ENCODE assay signal across 8 cellular contexts in genomic region chr6:2738373-2738979, GRCh38. TPM values are rescaled to one million over a fixed set of nuclear protein-coding genes. Genes with fewer than 3 reads are reported as not detected.
DNase-seq lines count a peak whose midpoint lies in the region; ATAC-seq and TF ChIP-seq lines count a peak whose summit lies in the region.

No MANE protein-coding gene starts in this region.

- POLR2A ChIA-PET in IMR-90 (lab: Charles Lee; ENCODE audit: unreplicated experiment): no interaction called here

- H3K4ac ChIP-seq in IMR-90 (ENCODE audit: low read depth, low read length): no peak overlapping the region

- no peak overlapping the region for H2BK5ac ChIP-seq in IMR-90 (ENCODE audit: low read depth, low read length, poor library complexity, severe bottlenecking)

- H2AK5ac ChIP-seq in IMR-90 (ENCODE audit: low read depth, low read length): no peak overlapping the region

- ATAC-seq in IMR-90 (ENCODE audit: low read depth) (peak; percentile 78), HG03175 (IDR thresholded peaks at IDR 0.05; ENCODE audit: unreplicated experiment) (no peak)

- peak overlapping the region; percentile 16 for H2AFZ ChIP-seq in IMR-90 (replicated peaks; ENCODE audit: low read length, poor library complexity)

- TF ChIP-seq CTCF in IMR-90 (conservative IDR thresholded peaks at IDR 0.05; ENCODE audit: low read depth, low read length) (peak; percentile 92), adrenal gland (IDR thresholded peaks at IDR 0.05) (peak; percentile 42 to 72 (median 70))

- H3K4me2 ChIP-seq in IMR-90 (ENCODE audit: low read depth, low read length): no peak overlapping the region

- H3K23ac ChIP-seq in IMR-90 (ENCODE audit: low read depth, low read length): no peak overlapping the region

- H3K4me3 ChIP-seq in IMR-90 (ENCODE audit: insufficient read depth, low read depth, low read length): no peak overlapping the region
- no peak overlapping the region for H3K4me3 ChIP-seq in adrenal gland

- H3K9me3 ChIP-seq in IMR-90 (ENCODE audit: control insufficient read depth, insufficient read depth, low read length) (no peaks in the 10 kb centered on the region), adrenal gland (replicated peaks in 1 of 3) (no peaks in the 10 kb centered on the region)

- peaks cover 3% of the 10 kb centered on the region; the same call in 1 of the 2 replicates for H3K9me1 ChIP-seq in IMR-90 (ENCODE audit: insufficient read depth, low read length)

- H3K79me1 ChIP-seq in IMR-90 (ENCODE audit: low read depth in 1 of 2, low read length in 2 of 2): no peaks in the 10 kb centered on the region

- H4K5ac ChIP-seq in IMR-90 (ENCODE audit: low read depth, low read length): no peak overlapping the region

- no peak overlapping the region for H3K56ac ChIP-seq in IMR-90 (ENCODE audit: extremely low read depth, insufficient read depth, low read length)

- H3K14ac ChIP-seq in IMR-90 (replicated peaks; ENCODE audit: low read depth, low read length): no peak overlapping the region

- no peaks in the 10 kb centered on the region for H4K20me1 ChIP-seq in IMR-90 (ENCODE audit: insufficient read depth, low read length)

- H3K4me1 ChIP-seq in IMR-90 (ENCODE audit: control insufficient read depth, insufficient read depth, low read length): peaks cover 11% of the 10 kb centered on the region; the same call in 1 of the 2 replicates
- no peaks in the 10 kb centered on the region for H3K4me1 ChIP-seq in adrenal gland (replicated peaks in 1 of 2)

- CTCF ChIA-PET in IMR-90 (lab: Yijun Ruan, JAX): interaction anchor here (0.5 to 2.4 kb wide), 13 partner anchors 11 to 1229 kb away, joined by 3 to 29 read pairs (median 4); partner anchors contain the start of genes MYLK4 and WRNIP1

- no peak overlapping the region for H3K18ac ChIP-seq in IMR-90 (ENCODE audit: low read depth, low read length)

- peak; percentile 94 for TF ChIP-seq RAD21 in IMR-90 (IDR thresholded peaks at IDR 0.05; ENCODE audit: low read length)

- WGBS in IMR-90 (ENCODE audit: extremely low coverage in 2 of 2, insufficient read length in 1 of 2), 2 experiments: no CpG with 5 or more reads among the region's 5 CpGs
- WGBS in adrenal gland, 4 donors: 19 to 32% (median 28%) methylated on average over 5 of the region's 5 CpGs

- H3K27ac ChIP-seq in IMR-90 (ENCODE audit: insufficient read depth, low read length) (no peak overlapping the region), adrenal gland (no peak overlapping the region)

- no TSS peak for BruUV-seq in IMR-90 (replicated peaks; lab: Mats Ljungman, UMichigan)

- TF ChIP-seq POLR2A in IMR-90 (IDR thresholded peaks at IDR 0.05; ENCODE audit: low read depth, low read length): no peak
- TF ChIP-seq POLR2A in adrenal gland (IDR thresholded peaks at IDR 0.05): no peak

- no peak overlapping the region for H3K9ac ChIP-seq in IMR-90 (ENCODE audit: low read depth, low read length)

- dilution Hi-C loops in IMR-90 (cut with HindIII; ENCODE audit: low sequenced_read_pairs, unreplicated experiment): no loop called here

- no peak overlapping the region for H2BK120ac ChIP-seq in IMR-90 (ENCODE audit: low read depth, low read length)

- no peak overlapping the region for H4K8ac ChIP-seq in IMR-90 (ENCODE audit: low read depth in 2 of 2, low read length in 2 of 2)

- in situ Hi-C loops in IMR-90 (cut with MboI; ENCODE audit: low sequenced_read_pairs): no loop called here

- no peak overlapping the region for H4K91ac ChIP-seq in IMR-90 (ENCODE audit: insufficient read depth, low read depth, low read length)

- no peak overlapping the region for H2BK15ac ChIP-seq in IMR-90 (ENCODE audit: low read depth, low read length)

- no peak overlapping the region for H2BK20ac ChIP-seq in IMR-90 (ENCODE audit: low read depth, low read length)

- intact Hi-C loops in IMR-90 (cut with micrococcal nuclease): loop anchor here (1.0 to 5.0 kb wide), 6 partner anchors 26 to 319 kb away; partner anchors contain the start of genes SERPINB1 and WRNIP1
- intact Hi-C loops in adrenal gland (cut with DNase I): loop anchor here in 1 of 2 donors (10.0 kb wide), 1 partner anchor 1144 kb away; no protein-coding TSS in a partner anchor

- peak; percentile 58 for DNase-seq in ELF-1 (ENCODE audit: low read depth, low spot score)
- DNase-seq in IMR-90: peak; percentile 80
- DNase-seq in SHP77 (lab: John Stamatoyannopoulos, UW): peak; percentile 50 to 55
- peak; percentile 36 to 73 (median 50) for DNase-seq in adrenal gland
- DNase-seq in hepatic stellate cell (ENCODE audit: low spot score): peak; percentile 63
- DNase-seq in stimulated activated CD4-positive, alpha-beta T cell treated with anti-CD3 and anti-CD28 coated beads, Interleukin-15, amount 100 ng/mL, for 24 hours: peak; percentile 56
- no peak for DNase-seq in epidermal melanocyte (ENCODE audit: insufficient read length, low spot score)

- no peak overlapping the region for H2AK9ac ChIP-seq in IMR-90 (replicated peaks; ENCODE audit: low read depth, low read length, poor library complexity)

- no peaks in the 10 kb centered on the region for H3K27me3 ChIP-seq in IMR-90 (ENCODE audit: control insufficient read depth, insufficient read depth, low read length)
- H3K27me3 ChIP-seq in adrenal gland: no peaks in the 10 kb centered on the region

- H3K36me3 ChIP-seq in IMR-90 (ENCODE audit: control insufficient read depth, insufficient read depth, low read length) (no peaks in the 10 kb centered on the region), adrenal gland (replicated peaks in 1 of 2) (no peaks in the 10 kb centered on the region)

TF ChIP-seq in IMR-90, 13 proteins besides CTCF, POLR2A, EP300 and RAD21:
- TF ChIP-seq SMC3 (IDR thresholded peaks at IDR 0.05; ENCODE audit: low read depth, low read length): peak; percentile 72
- no peak for TF ChIP-seq USF2 (IDR thresholded peaks at IDR 0.05; ENCODE audit: low read depth, low read length)

RNA-seq across cellular contexts. Expression of gene MYLK4, which starts 12.2 kb away (rescaled TPM):
- total RNA-seq in IMR-90 (2012; rRNA removed) (under 0.01 TPM in 2 replicates), adrenal gland (under 1 TPM; 0.35 to 0.90 (median 0.69) TPM)
- polyA plus RNA-seq in IMR-90 (2012; rRNA removed) (0.07 TPM in 2 replicates), adrenal gland (under 1 TPM; 0.46 to 0.84 (median 0.48) TPM)
- polyA plus RNA-seq in IMR-90 (2012; cell fraction: cytosol; rRNA removed): 0.02 and 0.03 TPM in 2 replicates
- 0.05 and 0.42 TPM in 2 replicates for polyA plus RNA-seq in IMR-90 (2012; cell fraction: nucleus; rRNA removed; ENCODE audit: low replicate concordance)

RNA-seq across cellular contexts. Expression of gene WRNIP1, which starts 26.7 kb away (rescaled TPM):
- total RNA-seq in IMR-90 (2012; rRNA removed): 37.2 and 47.1 TPM in 2 replicates
- 42.6 and 43.7 TPM in 2 replicates for polyA plus RNA-seq in IMR-90 (2012; rRNA removed)
- polyA plus RNA-seq in IMR-90 (2012; cell fraction: cytosol; rRNA removed): 45.5 and 55.1 TPM in 2 replicates
- 42.3 and 49.2 TPM in 2 replicates for polyA plus RNA-seq in IMR-90 (2012; cell fraction: nucleus; rRNA removed; ENCODE audit: low replicate concordance)
- total RNA-seq in adrenal gland: 10 to 100 TPM; 27.7 to 82.2 (median 55.7) TPM
- 10 to 100 TPM; 37.9 to 63.0 (median 61.0) TPM for polyA plus RNA-seq in adrenal gland
